15 cellular contexts compared by ENCODE assay signal in genomic region chr10:130242483-130242882, GRCh38.
"Had no signal": no experiment of that assay in that cellular context is flagged by ENCODE, and none has a peak within 500 bp of the region (broad histone marks: within the 10 kb centered on the region; RNA-seq: fewer than 3 reads in every experiment).

No MANE protein-coding gene starts in this region.

- H3K36me3 ChIP-seq: lower lobe of right lung, ovary, thyroid gland had no signal

- ATAC-seq: lower lobe of right lung; naive thymus-derived CD4-positive, alpha-beta T cell had no signal

- H3K36me3 Mint-ChIP-seq: activated naive CD4-positive, alpha-beta T cell treated with anti-CD3 and anti-CD28 coated beads, Interleukin-2, amount 10 ng/mL, durations not matched to agents 7 days and 5 days had no signal

- H3K4me1 ChIP-seq: lower lobe of right lung, thyroid gland had no signal

- H3K27ac ChIP-seq: lower lobe of right lung, ovary, thyroid gland had no signal

- H3K27me3 ChIP-seq: ovary, thyroid gland had no signal

- H3K4me3 Mint-ChIP-seq: activated naive CD4-positive, alpha-beta T cell treated with anti-CD3 and anti-CD28 coated beads, Interleukin-2, amount 10 ng/mL, durations not matched to agents 7 days and 5 days had no signal

- H3K27ac Mint-ChIP-seq: activated naive CD4-positive, alpha-beta T cell treated with anti-CD3 and anti-CD28 coated beads, Interleukin-2, amount 10 ng/mL, durations not matched to agents 7 days and 5 days; activated T-helper 2 cell treated with anti-CD3 and anti-CD28 coated beads, Interferon-gamma antibody, Interleukin-2, Interleukin-4, amounts not matched to agents 10 μg/mL and 5 μg/mL and 100 μg/mL, durations not matched to agents 14 hours and 24 hours and 36 hours; naive thymus-derived CD4-positive, alpha-beta T cell had no signal

- H3K4me3 ChIP-seq: lower lobe of right lung, ovary, thyroid gland had no signal

- DNase-seq: activated CD4-positive, alpha-beta T cell treated with anti-CD3 and anti-CD28 coated beads for 1 hour; activated CD4-positive, alpha-beta T cell treated with anti-CD3 and anti-CD28 coated beads, Interleukin-2, amount 50 U/mL, for 48 hours; activated naive CD4-positive, alpha-beta T cell treated with anti-CD3 and anti-CD28 coated beads, Interleukin-2, amount 10 ng/mL, durations not matched to agents 7 days and 5 days; central memory CD4-positive, alpha-beta T cell; cortex of kidney; effector memory CD4-positive, alpha-beta T cell; erythroblast; lower lobe of right lung; naive thymus-derived CD4-positive, alpha-beta T cell; ovary; stimulated activated CD4-positive, alpha-beta T cell treated with anti-CD3 and anti-CD28 coated beads, Interleukin-15, amount 100 ng/mL, for 24 hours; stimulated activated CD4-positive, alpha-beta T cell treated with anti-CD3 and anti-CD28 coated beads, Interleukin-4, amount 100 ng/mL, for 4 hours; T-helper 9 cell; thyroid gland had no signal

- H3K9me3 ChIP-seq: ovary, thyroid gland had no signal
